Comparison of ENCODE assay signal across 14 cellular contexts in the genomic region with DNA sequence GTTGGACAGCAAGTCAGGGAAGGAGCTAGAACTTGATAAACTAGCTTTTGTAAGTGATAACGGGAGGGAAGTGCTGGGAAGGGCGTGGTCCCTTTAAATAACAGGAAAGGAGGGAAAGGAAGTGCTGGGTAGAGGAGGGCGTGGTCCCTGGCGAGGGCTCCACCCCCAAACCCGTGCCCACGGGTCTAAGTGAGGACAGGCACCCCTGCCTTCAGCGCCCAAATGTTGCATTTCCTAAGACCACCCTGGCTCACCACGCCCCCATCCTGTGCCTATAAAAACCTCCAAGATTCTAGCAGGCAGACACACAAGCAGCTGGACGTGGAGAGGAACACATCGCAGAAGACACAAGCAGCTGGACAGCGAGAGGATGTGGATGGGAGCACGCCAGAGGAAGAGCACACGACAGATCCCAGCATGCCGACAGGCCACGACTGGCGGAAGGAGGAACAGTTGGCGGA. TPM values are rescaled to one million over a fixed set of nuclear protein-coding genes. Genes with fewer than 3 reads are reported as not detected.
A peak's percentile ranks its signal among the peaks of the same experiment; 100 is the strongest.
DNase-seq lines count a peak whose midpoint lies in the region; ATAC-seq and TF ChIP-seq lines count a peak whose summit lies in the region.
"Had no signal": no experiment of that assay in that cellular context is flagged by ENCODE, and none has a peak within 500 bp of the region (broad histone marks: within the 10 kb centered on the region; RNA-seq: fewer than 3 reads in every experiment).

No MANE protein-coding gene starts in this region.

- H3K4me1 Mint-ChIP-seq in dendritic cell treated with granulocyte-macrophage colony-stimulating factor and Interleukin-4, amounts not matched to agents 40 ng/mL and 50 ng/mL, for 4 days (ENCODE audit: low read depth) = peaks cover 19% of the 10 kb centered on the region
- peaks cover 6 to 7% of the 10 kb centered on the region in 2 donors for H3K4me1 Mint-ChIP-seq in effector memory CD8-positive, alpha-beta T cell (ENCODE audit: low read depth in 2 of 2)

- H3K27ac Mint-ChIP-seq in dendritic cell treated with granulocyte-macrophage colony-stimulating factor and Interleukin-4, amounts not matched to agents 40 ng/mL and 50 ng/mL, for 4 days = no peak overlapping the region
- H3K27ac Mint-ChIP-seq in effector memory CD8-positive, alpha-beta T cell = no peak overlapping the region

- no peak for TF ChIP-seq EP300 in transverse colon (IDR thresholded peaks at IDR 0.05; ENCODE audit: low read depth)
- no peak for TF ChIP-seq EP300 in ovary (IDR thresholded peaks at IDR 0.05)

- peak overlapping the region; percentile 44 for H3K4me3 Mint-ChIP-seq in dendritic cell treated with granulocyte-macrophage colony-stimulating factor and Interleukin-4, amounts not matched to agents 40 ng/mL and 50 ng/mL, for 4 days
- H3K4me3 Mint-ChIP-seq in effector memory CD8-positive, alpha-beta T cell = peak overlapping the region in 1 of 2 donors; percentile 7

- TF ChIP-seq CTCF in transverse colon (IDR thresholded peaks at IDR 0.05) = no peak
- no peak for TF ChIP-seq CTCF in ovary (IDR thresholded peaks at IDR 0.05)

- in situ Hi-C loops in transverse colon (cut with MboI; ENCODE audit: low pct_ligation_motif_present in 1 of 4, low pct_unique_long_range_greater_than_20kb in 1 of 4, low sequenced_read_pairs in 3 of 4) = loop anchor here in 2 of 4 donors (10.0 to 25.0 kb wide), 2 partner anchors 517 to 520 kb away; no protein-coding TSS in a partner anchor

- peaks cover 8% of the 10 kb centered on the region for H3K36me3 Mint-ChIP-seq in dendritic cell treated with granulocyte-macrophage colony-stimulating factor and Interleukin-4, amounts not matched to agents 40 ng/mL and 50 ng/mL, for 4 days (ENCODE audit: low read depth)
- H3K36me3 Mint-ChIP-seq in effector memory CD8-positive, alpha-beta T cell (ENCODE audit: insufficient read depth) = no peaks in the 10 kb centered on the region

- H3K27me3 ChIP-seq in transverse colon (no peaks in the 10 kb centered on the region), ovary (no peaks in the 10 kb centered on the region)

- ATAC-seq in left cardiac atrium = peak in 1 of 2 donors; percentile 43
- ATAC-seq in Right ventricle myocardium superior (ENCODE audit: poor library complexity) = no peak
- ATAC-seq in effector memory CD8-positive, alpha-beta T cell (replicated peaks) = no peak

- TF ChIP-seq POLR2A in transverse colon (IDR thresholded peaks at IDR 0.05) = no peak
- TF ChIP-seq POLR2A in ovary (IDR thresholded peaks at IDR 0.05) = no peak

- intact Hi-C loops in left cardiac atrium (cut with DNase I) = loop anchor here (5.0 to 10.0 kb wide), 3 partner anchors 217 to 910 kb away; no protein-coding TSS in a partner anchor
- intact Hi-C loops in Right ventricle myocardium superior (cut with DNase I) = loop anchor here (10.0 kb wide), 1 partner anchor 170 kb away; no protein-coding TSS in a partner anchor
- intact Hi-C loops in dendritic cell treated with granulocyte-macrophage colony-stimulating factor and Interleukin-4, amounts not matched to agents 40 ng/mL and 50 ng/mL, for 4 days (cut with micrococcal nuclease) = no loop called here
- intact Hi-C loops in transverse colon (cut with DNase I; ENCODE audit: low total_unique reads) = loop anchor here (10.0 kb wide), 1 partner anchor 520 kb away; no protein-coding TSS in a partner anchor
- intact Hi-C loops in ovary (cut with DNase I) = loop anchor here in 1 of 4 donors (10.0 kb wide), 1 partner anchor 520 kb away; no protein-coding TSS in a partner anchor

- H3K4me1 ChIP-seq in transverse colon = no peaks in the 10 kb centered on the region
- H3K4me1 ChIP-seq in ovary (ENCODE audit: insufficient read depth) = no peaks in the 10 kb centered on the region
- H3K4me1 ChIP-seq: HAP-1 had no signal

- H3K9me3 ChIP-seq in transverse colon (no peaks in the 10 kb centered on the region), ovary (no peaks in the 10 kb centered on the region)

- H3K27ac ChIP-seq in transverse colon = no peak overlapping the region
- H3K27ac ChIP-seq in ovary = no peak overlapping the region

- H3K4me3 ChIP-seq in transverse colon (no peak overlapping the region), ovary (no peak overlapping the region)
- H3K4me3 ChIP-seq: HAP-1 had no signal

- WGBS in transverse colon (ENCODE audit: low coverage in 1 of 2), 2 donors = 10 to 52% methylated on average over 2 to 17 of the region's 17 CpGs
- WGBS in ovary, 3 donors = 78 to 82% (median 79%) methylated on average over 17 of the region's 17 CpGs

- DNase-seq in left cardiac atrium (peak; percentile 34), Right ventricle myocardium superior (no peak), NCI-H446 treated with DMSO at 0.1 percent for 48 hours (lab: John Stamatoyannopoulos, UW) (peak; percentile 72), transverse colon (peak; percentile 10), ovary (no peak), GDM1 (lab: John Stamatoyannopoulos, UW) (no peak)
- no peak for DNase-seq in effector memory CD8-positive, alpha-beta T cell
- DNase-seq: dermis blood vessel endothelial cell; foreskin fibroblast; NCI-H510A; stimulated activated CD4-positive, alpha-beta T cell treated with anti-CD3 and anti-CD28 coated beads, Interleukin-4, amount 100 ng/mL, for 24 hours; stimulated activated naive CD4-positive, alpha-beta T cell had no signal

- H3K36me3 ChIP-seq in transverse colon (no peaks in the 10 kb centered on the region), ovary (no peaks in the 10 kb centered on the region)
- H3K36me3 ChIP-seq: HAP-1 had no signal

- no peaks in the 10 kb centered on the region for H3K9me3 Mint-ChIP-seq in dendritic cell treated with granulocyte-macrophage colony-stimulating factor and Interleukin-4, amounts not matched to agents 40 ng/mL and 50 ng/mL, for 4 days
- no peaks in the 10 kb centered on the region for H3K9me3 Mint-ChIP-seq in effector memory CD8-positive, alpha-beta T cell

- no peaks in the 10 kb centered on the region for H3K27me3 Mint-ChIP-seq in dendritic cell treated with granulocyte-macrophage colony-stimulating factor and Interleukin-4, amounts not matched to agents 40 ng/mL and 50 ng/mL, for 4 days
- peaks cover 19 to 31% of the 10 kb centered on the region in 2 donors for H3K27me3 Mint-ChIP-seq in effector memory CD8-positive, alpha-beta T cell

RNA-seq across cellular contexts. Expression of gene PALMD, which starts 58.5 kb away (rescaled TPM):
- total RNA-seq in left cardiac atrium (100 to 1,000 TPM in 1 of 2 donors, 10 to 100 TPM in 1; 80.7 to 104 TPM), Right ventricle myocardium superior (114 TPM), transverse colon (1 to 10 TPM; 1.9 to 4.4 (median 2.9) TPM), ovary (10 to 100 TPM; 18.0 to 43.7 (median 30.2) TPM)
- 10 to 100 TPM; 20.3 to 38.5 TPM for polyA plus RNA-seq in ovary

Comparison
In these comparisons a context has a peak if more than half of its experiments do, and no peak if none do; other contexts are left out.
1. DNase-seq: peak in left cardiac atrium (single experiment), NCI-H446 treated with DMSO at 0.1 percent for 48 hours (single experiment) and transverse colon (single experiment); none in Right ventricle myocardium superior (single experiment), ovary (0 of 5), effector memory CD8-positive, alpha-beta T cell (0 of 3) and GDM1 (single experiment).